Comparison of ENCODE assay signal across 13 cellular contexts in the genomic region with DNA sequence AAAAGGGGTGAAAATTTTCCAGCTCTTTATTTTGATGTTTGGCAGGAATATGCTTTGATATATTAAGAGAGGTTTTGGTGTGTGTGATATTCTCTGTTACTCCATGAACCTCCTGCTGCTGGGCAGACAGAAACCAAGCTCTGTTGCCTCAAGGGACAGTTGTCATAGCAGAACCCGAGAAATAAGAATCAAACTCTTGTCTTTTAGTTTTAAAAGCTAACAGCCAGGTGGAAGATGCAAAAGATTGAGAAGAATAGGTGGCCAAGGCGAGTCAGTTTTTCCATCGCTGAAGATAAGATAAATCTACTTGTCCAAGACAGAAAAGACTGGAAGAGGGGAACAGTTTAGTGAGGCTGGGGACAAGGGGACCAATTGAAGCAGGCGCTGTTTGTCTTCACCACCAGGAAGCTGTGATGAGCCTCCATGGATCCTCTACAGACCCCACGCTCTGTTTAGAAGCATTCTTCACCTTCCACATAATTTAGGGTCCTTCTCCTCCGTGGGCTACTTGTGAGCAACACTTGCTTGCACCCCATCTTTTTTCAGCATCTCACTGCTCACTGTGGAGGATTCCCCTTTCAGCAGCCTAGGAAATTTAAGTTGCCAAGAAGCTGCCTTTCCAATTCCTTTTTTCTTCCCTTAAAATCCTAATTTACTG.
DNase-seq lines count a peak whose midpoint lies in the region; ATAC-seq lines count a peak whose summit lies in the region.
"Had no signal": no experiment of that assay in that cellular context is flagged by ENCODE, and none has a peak within 500 bp of the region (broad histone marks: within the 10 kb centered on the region; RNA-seq: fewer than 3 reads in every experiment).

No MANE protein-coding gene starts in this region.

- DNase-seq in SW480 (ENCODE audit: low spot score) = peak; percentile 26
- no peak for DNase-seq in NOMO-1 treated with dmso at 0.1 percent for 144 hours (lab: John Stamatoyannopoulos, UW; ENCODE audit: unreplicated experiment)
- DNase-seq in kidney tubule cell (ENCODE audit: low spot score) = no peak
- no peak for DNase-seq in cerebellar nuclear complex (lab: John Stamatoyannopoulos, UW)
- no peak for DNase-seq in NCI-H2029 treated with DMSO at 0.1 percent for 48 hours (lab: John Stamatoyannopoulos, UW)
- DNase-seq: effector CD4-positive, alpha-beta T cell; hippocampal formation; naive B cell; NCI-H1930; testis had no signal

- ATAC-seq in GM18502 (IDR thresholded peaks at IDR 0.05; ENCODE audit: poor library complexity, unreplicated experiment) (peak; percentile 39), GM21367 (IDR thresholded peaks at IDR 0.05; ENCODE audit: unreplicated experiment) (peak; percentile 30), HG03045 (IDR thresholded peaks at IDR 0.05; ENCODE audit: unreplicated experiment) (peak; percentile 31)
